22 cellular contexts compared by ENCODE assay signal in the genomic region with DNA sequence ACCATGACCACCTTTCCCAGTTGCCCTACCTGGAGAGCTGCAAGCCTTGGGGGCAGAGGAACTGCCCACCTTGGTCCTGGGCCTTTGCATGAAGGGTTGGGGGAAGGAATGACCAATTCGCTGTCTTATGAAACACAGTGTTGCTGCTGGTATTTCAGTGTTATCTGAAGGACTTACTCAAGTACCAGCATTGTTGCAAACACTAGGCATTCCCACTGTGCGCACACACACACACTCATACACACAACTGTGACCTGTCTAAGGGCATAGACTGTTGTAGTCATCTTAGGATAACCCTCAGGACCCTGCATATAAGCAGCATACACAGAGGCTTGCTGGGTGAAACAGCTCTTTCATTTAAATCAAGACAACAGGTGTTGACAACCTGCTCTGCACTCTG.
"Had no signal": no experiment of that assay in that cellular context is flagged by ENCODE, and none has a peak within 500 bp of the region (broad histone marks: within the 10 kb centered on the region; RNA-seq: fewer than 3 reads in every experiment).

No MANE protein-coding gene starts in this region.

- H3K27ac Mint-ChIP-seq: memory B cell had no signal

- H3K4me1 Mint-ChIP-seq: memory B cell had no signal

- H3K36me3 ChIP-seq: gastrocnemius medialis, heart right ventricle, left lung had no signal

- H3K4me3 ChIP-seq: coronary artery, dorsolateral prefrontal cortex, esophagus squamous epithelium, gastrocnemius medialis, heart right ventricle, left lung, lung, mucosa of descending colon had no signal

- H3K9me3 ChIP-seq: esophagus squamous epithelium, gastrocnemius medialis had no signal

- DNase-seq: dermis blood vessel endothelial cell; dorsolateral prefrontal cortex; effector CD4-positive, alpha-beta T cell; effector memory CD4-positive, alpha-beta T cell; esophagus squamous epithelium; foreskin fibroblast; foreskin melanocyte; gastrocnemius medialis; glutamatergic neuron; head of caudate nucleus; heart right ventricle; hippocampal formation; left cardiac atrium; left lung; left ventricle myocardium superior; mammary epithelial cell; mesendoderm; midbrain; mucosa of descending colon had no signal

- H3K27ac ChIP-seq: coronary artery, dorsolateral prefrontal cortex, esophagus squamous epithelium, gastrocnemius medialis, heart right ventricle, left lung had no signal

- H3K27me3 ChIP-seq: esophagus squamous epithelium, gastrocnemius medialis, heart right ventricle, left lung had no signal

- ATAC-seq: gastrocnemius medialis, heart right ventricle, left cardiac atrium, left lung, left ventricle myocardium superior, mucosa of descending colon had no signal

- H3K4me1 ChIP-seq: esophagus squamous epithelium, gastrocnemius medialis, heart right ventricle, left lung had no signal

- H3K4me3 Mint-ChIP-seq: memory B cell had no signal
